In genomic region chr9:96441798-96442445, GRCh38 we compare ENCODE assay signal across 8 cellular contexts. TPM values are rescaled to one million over a fixed set of nuclear protein-coding genes. Genes with fewer than 3 reads are reported as not detected.
DNase-seq lines count a peak whose midpoint lies in the region; ATAC-seq and TF ChIP-seq lines count a peak whose summit lies in the region.

No MANE protein-coding gene starts in this region.

- no peaks in the 10 kb centered on the region for H3K36me3 Mint-ChIP-seq in glutamatergic neuron (ENCODE audit: unreplicated experiment)

- TF ChIP-seq CTCF in RWPE2 (IDR thresholded peaks at IDR 0.05; ENCODE audit: poor library complexity, severe bottlenecking) (peak; percentile 42), glutamatergic neuron (IDR thresholded peaks at IDR 0.05; ENCODE audit: partially characterized antibody, unreplicated experiment) (peak; percentile 33)

- CTCF ChIA-PET in HEK293T (lab: Yijun Ruan, JAX), result interaction anchor here (0.7 to 2.0 kb wide), 5 partner anchors 9 to 331 kb away, joined by 3 to 5 read pairs (median 3); no protein-coding TSS in a partner anchor

- H3K4me1 Mint-ChIP-seq in glutamatergic neuron (ENCODE audit: low read depth, unreplicated experiment), result no peaks in the 10 kb centered on the region

- no peak overlapping the region for H3K4me3 ChIP-seq in RWPE2 (ENCODE audit: severe bottlenecking)

- POLR2A ChIA-PET in HEK293T (lab: Yijun Ruan, JAX), result interaction anchor here (1.2 kb wide), 1 partner anchor 213 kb away, joined by 5 read pairs; the partner anchor contains the start of gene PRXL2C

- no peaks in the 10 kb centered on the region for H3K27me3 ChIP-seq in RWPE2 (ENCODE audit: insufficient read depth, poor library complexity, severe bottlenecking)

- no peaks in the 10 kb centered on the region for H3K9me3 ChIP-seq in RWPE2 (ENCODE audit: severe bottlenecking)

- no peaks in the 10 kb centered on the region for H3K36me3 ChIP-seq in RWPE2 (ENCODE audit: low read depth)

- H3K4me3 Mint-ChIP-seq in glutamatergic neuron (ENCODE audit: unreplicated experiment), result no peak overlapping the region

- H3K27me3 Mint-ChIP-seq in glutamatergic neuron (ENCODE audit: unreplicated experiment), result no peaks in the 10 kb centered on the region

- ATAC-seq in RWPE2 (ENCODE audit: low read depth) (no peak), GM21619 (IDR thresholded peaks at IDR 0.05; ENCODE audit: unreplicated experiment) (no peak), HG03439 (IDR thresholded peaks at IDR 0.05; ENCODE audit: unreplicated experiment) (no peak)

- DNase-seq in COLO668 (lab: John Stamatoyannopoulos, UW; ENCODE audit: unreplicated experiment), result peak; percentile 35
- DNase-seq in HEK293T (ENCODE audit: extremely low spot score), result peak; percentile 37
- no peak for DNase-seq in RWPE2 (ENCODE audit: low spot score)
- no peak for DNase-seq in glutamatergic neuron
- no peak for DNase-seq in effector CD4-positive, alpha-beta T cell
- no peak for DNase-seq in NCI-H1092 (lab: John Stamatoyannopoulos, UW)

- H3K9me3 Mint-ChIP-seq in glutamatergic neuron (ENCODE audit: unreplicated experiment), result no peaks in the 10 kb centered on the region

- H3K27ac Mint-ChIP-seq in glutamatergic neuron (ENCODE audit: unreplicated experiment), result no peak overlapping the region

- H3K27ac ChIP-seq in RWPE2 (ENCODE audit: poor library complexity, severe bottlenecking), result no peak overlapping the region

- no peaks in the 10 kb centered on the region for H3K4me1 ChIP-seq in RWPE2 (ENCODE audit: insufficient read depth, poor library complexity, severe bottlenecking)

TF ChIP-seq in HEK293T, 16 proteins besides CTCF, POLR2A, EP300 and RAD21:
- no peak for TF ChIP-seq LEF1 (IDR thresholded peaks at IDR 0.05; ENCODE audit: borderline replicate concordance)
- TF ChIP-seq PKNOX1 (IDR thresholded peaks at IDR 0.05), result no peak
- TF ChIP-seq HDGF (IDR thresholded peaks at IDR 0.05; ENCODE audit: borderline replicate concordance), result no peak
- no peak for TF ChIP-seq NFRKB (IDR thresholded peaks at IDR 0.05)
- TF ChIP-seq SUZ12 (IDR thresholded peaks at IDR 0.05), result no peak
- TF ChIP-seq FOXA1 (IDR thresholded peaks at IDR 0.05), result no peak
- TF ChIP-seq SP1 (IDR thresholded peaks at IDR 0.05), result no peak
- TF ChIP-seq ARNT (IDR thresholded peaks at IDR 0.05), result no peak
- no peak for TF ChIP-seq ELF4 (IDR thresholded peaks at IDR 0.05)
- TF ChIP-seq BHLHE40 (IDR thresholded peaks at IDR 0.05; ENCODE audit: borderline replicate concordance), result no peak
- no peak for TF ChIP-seq L3MBTL2 (conservative IDR thresholded peaks at IDR 0.05)
- TF ChIP-seq CTBP1 (IDR thresholded peaks at IDR 0.05; ENCODE audit: borderline replicate concordance), result no peak

RNA-seq across cellular contexts. Expression of gene HABP4, which starts 8.0 kb away (rescaled TPM):
- 21.4 TPM for total RNA-seq in glutamatergic neuron (ENCODE audit: unreplicated experiment)

RNA-seq across cellular contexts. Expression of gene ZNF367, which starts 23.8 kb away (rescaled TPM):
- 39.5 TPM for total RNA-seq in glutamatergic neuron (ENCODE audit: unreplicated experiment)

RNA-seq across cellular contexts. Expression of gene SLC35D2, which starts 58.4 kb away (rescaled TPM):
- total RNA-seq in glutamatergic neuron (ENCODE audit: unreplicated experiment), result 44.7 TPM

Comparison
In these comparisons a context has a peak if more than half of its experiments do, and no peak if none do; other contexts are left out.
1. DNase-seq: peak in COLO668 (single experiment) and HEK293T (single experiment); none in RWPE2 (single experiment), glutamatergic neuron (single experiment), effector CD4-positive, alpha-beta T cell (single experiment) and NCI-H1092 (single experiment).